In the genomic region with DNA sequence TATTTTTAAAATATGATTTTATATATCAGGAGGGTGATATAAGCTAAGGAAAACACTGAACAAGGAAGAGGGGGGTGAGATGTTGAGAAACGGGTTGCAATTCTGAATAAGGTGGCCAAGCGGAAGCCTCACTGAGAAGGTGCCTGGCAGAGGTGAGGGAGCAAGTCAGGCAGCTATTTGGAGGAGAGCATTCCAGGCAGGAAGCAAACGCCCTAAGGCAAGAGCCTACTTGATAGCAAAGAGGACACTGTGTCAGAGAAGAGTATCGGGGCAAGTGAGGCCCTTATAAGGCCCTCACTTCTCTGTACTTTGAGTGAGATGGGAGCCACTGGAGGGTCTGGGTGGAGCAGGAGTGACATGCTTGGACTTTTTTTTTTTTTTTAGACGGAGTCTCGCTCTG, we compare ENCODE assay signal across 18 cellular contexts.
"Had no signal": no experiment of that assay in that cellular context is flagged by ENCODE, and none has a peak within 500 bp of the region (broad histone marks: within the 10 kb centered on the region; RNA-seq: fewer than 3 reads in every experiment).

No MANE protein-coding gene starts in this region.

- H3K27me3 ChIP-seq: ascending aorta, gastrocnemius medialis, heart left ventricle had no signal

- H3K4me3 ChIP-seq: ascending aorta, gastrocnemius medialis, heart left ventricle, smooth muscle cell, thoracic aorta had no signal

- H3K9ac ChIP-seq: parathyroid adenoma had no signal

- H3K4me2 ChIP-seq: smooth muscle cell had no signal

- H3K4me1 ChIP-seq: ascending aorta, gastrocnemius medialis, parathyroid adenoma had no signal

- ATAC-seq: activated T-cell treated with anti-CD3 and anti-CD28 coated beads, Interleukin-2, amount 50 U/mL, for 4 hours; gastrocnemius medialis; heart left ventricle; sciatic nerve; stimulated activated memory B cell treated with anti-CD40 and anti-IgM and Interleukin-4, amounts not matched to agents 10 μg/mL and 1 μg/mL and 100 μg/mL, for 72 hours had no signal

- H3K36me3 ChIP-seq: ascending aorta, gastrocnemius medialis, heart left ventricle, thoracic aorta had no signal

- H2AFZ ChIP-seq: parathyroid adenoma had no signal

- DNase-seq: activated CD4-positive, alpha-beta T cell treated with anti-CD3 and anti-CD28 coated beads, Interleukin-2, amount 50 U/mL, for 1 hour; activated CD8-positive, alpha-beta memory T cell treated with anti-CD3 and anti-CD28 coated beads, Interleukin-2, amount 50 U/mL, for 4 hours; activated T-cell treated with anti-CD3 and anti-CD28 coated beads, Interleukin-2, amount 50 U/mL, for 4 hours; cerebellar nuclear complex; cortex of kidney; gastrocnemius medialis; heart left ventricle; immature natural killer cell; midbrain; stimulated activated CD4-positive, alpha-beta T cell treated with anti-CD3 and anti-CD28 coated beads, Interleukin-4, amount 100 ng/mL, for 24 hours; T1000 had no signal

- H3K79me2 ChIP-seq: parathyroid adenoma had no signal

- H3K9me3 ChIP-seq: ascending aorta, gastrocnemius medialis, heart left ventricle, thoracic aorta had no signal

- H3K27ac ChIP-seq: ascending aorta, gastrocnemius medialis, heart left ventricle, parathyroid adenoma, thoracic aorta had no signal

- FAIRE-seq: endometrium had no signal
